ENCODE assay signal across 18 cellular contexts in genomic region chr1:222844108-222844779, GRCh38. TPM values are rescaled to one million over a fixed set of nuclear protein-coding genes. Genes with fewer than 3 reads are reported as not detected.
A peak's percentile ranks its signal among the peaks of the same experiment; 100 is the strongest.
DNase-seq lines count a peak whose midpoint lies in the region; ATAC-seq and TF ChIP-seq lines count a peak whose summit lies in the region.
"Had no signal": no experiment of that assay in that cellular context is flagged by ENCODE, and none has a peak within 500 bp of the region (broad histone marks: within the 10 kb centered on the region; RNA-seq: fewer than 3 reads in every experiment).

No MANE protein-coding gene starts in this region.

- peak overlapping the region; percentile 64; the same call in 1 of the 2 replicates for H3K9ac ChIP-seq in HUES48 (ENCODE audit: low read depth, low read length)
- no peak overlapping the region for H3K9ac ChIP-seq in endodermal cell (ENCODE audit: extremely low read depth, low read length, poor library complexity, severe bottlenecking)
- no peak overlapping the region for H3K9ac ChIP-seq in neuronal stem cell (ENCODE audit: low read depth, low read length, poor library complexity)

- no peak overlapping the region for H3K4ac ChIP-seq in neuronal stem cell (ENCODE audit: low read length)

- TF ChIP-seq CTCF in 22Rv1 (IDR thresholded peaks at IDR 0.05) (no peak), endodermal cell (conservative IDR thresholded peaks at IDR 0.05) (no peak), kidney epithelial cell (IDR thresholded peaks at IDR 0.05; ENCODE audit: insufficient read depth, low read length, poor library complexity, severe bottlenecking) (no peak), chondrocyte (IDR thresholded peaks at IDR 0.05) (no peak)

- H3K36me3 Mint-ChIP-seq in endodermal cell (ENCODE audit: low read depth) (peaks cover 6% of the 10 kb centered on the region), chondrocyte (ENCODE audit: low read depth) (peaks cover 3% of the 10 kb centered on the region)
- H3K36me3 Mint-ChIP-seq: activated CD4-positive, alpha-beta memory T cell treated with anti-CD3 and anti-CD28 coated beads for 36 hours had no signal

- H2AFZ ChIP-seq in neuronal stem cell (ENCODE audit: low read length): no peak overlapping the region

- DNase-seq in endodermal cell (no peak), kidney epithelial cell (ENCODE audit: low read depth) (peak; percentile 64), chondrocyte (ENCODE audit: low spot score) (no peak), Ammon's horn (ENCODE audit: low spot score) (no peak), neuronal stem cell (ENCODE audit: low spot score) (no peak)
- DNase-seq: activated CD4-positive, alpha-beta memory T cell treated with anti-CD3 and anti-CD28 coated beads for 36 hours; aorta; GOT3; left cardiac atrium; naive thymus-derived CD4-positive, alpha-beta T cell; NCI-H1417 treated with DMSO at 0.1 percent for 48 hours; SJCRH30; stimulated activated CD4-positive, alpha-beta T cell treated with anti-CD3 and anti-CD28 coated beads, Interleukin-4, amount 100 ng/mL, for 1 hour had no signal

- peaks cover 12% of the 10 kb centered on the region for H3K4me1 Mint-ChIP-seq in endodermal cell
- no peaks in the 10 kb centered on the region for H3K4me1 Mint-ChIP-seq in chondrocyte (ENCODE audit: low read depth)

- no peak overlapping the region for H3K14ac ChIP-seq in neuronal stem cell (ENCODE audit: low read length)

- H4K8ac ChIP-seq in neuronal stem cell (ENCODE audit: low read depth, low read length): no peak overlapping the region

- no peak overlapping the region for H4K91ac ChIP-seq in neuronal stem cell (ENCODE audit: low read depth, low read length, poor library complexity)

- no peaks in the 10 kb centered on the region for H3K79me1 ChIP-seq in neuronal stem cell (ENCODE audit: low read depth, low read length)

- H3K27me3 Mint-ChIP-seq in endodermal cell (ENCODE audit: insufficient read depth) (no peaks in the 10 kb centered on the region), chondrocyte (ENCODE audit: low read depth) (no peaks in the 10 kb centered on the region)
- H3K27me3 Mint-ChIP-seq: activated CD4-positive, alpha-beta memory T cell treated with anti-CD3 and anti-CD28 coated beads for 36 hours; naive thymus-derived CD4-positive, alpha-beta T cell had no signal

- H3K18ac ChIP-seq in neuronal stem cell (ENCODE audit: low read length): no peak overlapping the region

- no peak overlapping the region for H2BK5ac ChIP-seq in neuronal stem cell (ENCODE audit: low read length)

- 79 to 88% methylated on average over 2 to 5 of the region's 5 CpGs for WGBS in endodermal cell (ENCODE audit: insufficient coverage in 1 of 2, insufficient read length in 1 of 2), 2 experiments
- no CpG with 5 or more reads among the region's 5 CpGs for WGBS in neuronal stem cell (ENCODE audit: extremely low coverage in 2 of 2, insufficient read length in 2 of 2, insufficient replicate concordance in 1 of 2), 2 donors

- no peak overlapping the region for H3K23ac ChIP-seq in neuronal stem cell (ENCODE audit: low read depth, low read length, poor library complexity)

- H2AK5ac ChIP-seq in neuronal stem cell (ENCODE audit: low read depth, low read length): no peak overlapping the region

- H3K9me3 Mint-ChIP-seq in endodermal cell (peaks cover 6% of the 10 kb centered on the region), chondrocyte (ENCODE audit: low read depth) (peaks cover 3% of the 10 kb centered on the region)
- H3K9me3 Mint-ChIP-seq: activated CD4-positive, alpha-beta memory T cell treated with anti-CD3 and anti-CD28 coated beads for 36 hours; naive thymus-derived CD4-positive, alpha-beta T cell had no signal

- H3K4me3 ChIP-seq in HUES48 (ENCODE audit: low read depth, low read length) (peak overlapping the region; percentile 23; the same call in 1 of the 2 replicates), endodermal cell (ENCODE audit: low read length) (no peak overlapping the region), kidney epithelial cell (ENCODE audit: low read depth, low read length) (peak overlapping the region; percentile 6), neuronal stem cell (ENCODE audit: low read length in 2 of 2) (no peak overlapping the region)
- H3K4me3 ChIP-seq: gastroesophageal sphincter, K562, SJCRH30 had no signal

- no peak overlapping the region for H2BK12ac ChIP-seq in neuronal stem cell (ENCODE audit: low read length)

- H3K36me3 ChIP-seq in HUES48 (ENCODE audit: control insufficient read depth, insufficient read depth, low read length): no peaks in the 10 kb centered on the region
- no peaks in the 10 kb centered on the region for H3K36me3 ChIP-seq in endodermal cell (ENCODE audit: control insufficient read depth, insufficient read depth, low read length)
- H3K36me3 ChIP-seq in kidney epithelial cell (ENCODE audit: control insufficient read depth, insufficient read depth, low read length): no peaks in the 10 kb centered on the region
- no peaks in the 10 kb centered on the region for H3K36me3 ChIP-seq in neuronal stem cell (replicated peaks in 1 of 2; ENCODE audit: control insufficient read depth in 2 of 2, insufficient read depth in 2 of 2, low read length in 2 of 2)
- H3K36me3 ChIP-seq: gastroesophageal sphincter, SJCRH30 had no signal

- H3K9me3 ChIP-seq in HUES48 (ENCODE audit: control insufficient read depth, insufficient read depth, low read length): no peaks in the 10 kb centered on the region
- H3K9me3 ChIP-seq in endodermal cell (ENCODE audit: control insufficient read depth, low read length): peaks cover 2% of the 10 kb centered on the region
- peaks cover 0 to 5% of the 10 kb centered on the region in 2 donors for H3K9me3 ChIP-seq in neuronal stem cell (replicated peaks in 1 of 2; ENCODE audit: control insufficient read depth in 2 of 2, insufficient read depth in 1 of 2, low read depth in 1 of 2, low read length in 2 of 2)
- H3K9me3 ChIP-seq: gastroesophageal sphincter, SJCRH30 had no signal

- H3K27me3 ChIP-seq in HUES48 (ENCODE audit: control insufficient read depth, insufficient read depth, low read length): no peaks in the 10 kb centered on the region
- H3K27me3 ChIP-seq in endodermal cell (ENCODE audit: control insufficient read depth, insufficient read depth, low read length, poor library complexity, severe bottlenecking): no peaks in the 10 kb centered on the region
- no peaks in the 10 kb centered on the region for H3K27me3 ChIP-seq in kidney epithelial cell (ENCODE audit: control insufficient read depth, insufficient read depth, low read length)
- H3K27me3 ChIP-seq in neuronal stem cell (ENCODE audit: control insufficient read depth in 3 of 3, insufficient read depth in 3 of 3, low read depth in 1 of 3, low read length in 3 of 3): no peaks in the 10 kb centered on the region
- H3K27me3 ChIP-seq: gastroesophageal sphincter, SJCRH30 had no signal

- H2BK120ac ChIP-seq in neuronal stem cell (ENCODE audit: low read depth, low read length): no peak overlapping the region

- no peak for ATAC-seq in HG03196 (IDR thresholded peaks at IDR 0.05; ENCODE audit: unreplicated experiment)
- ATAC-seq: gastroesophageal sphincter; K562; naive thymus-derived CD4-positive, alpha-beta T cell had no signal

- H3K27ac Mint-ChIP-seq in endodermal cell (peak overlapping the region; percentile 78), chondrocyte (ENCODE audit: unreplicated experiment) (no peak overlapping the region)
- H3K27ac Mint-ChIP-seq: activated CD4-positive, alpha-beta memory T cell treated with anti-CD3 and anti-CD28 coated beads for 36 hours; naive thymus-derived CD4-positive, alpha-beta T cell had no signal

- H3K4me3 Mint-ChIP-seq in endodermal cell: no peak overlapping the region
- no peak overlapping the region for H3K4me3 Mint-ChIP-seq in chondrocyte (ENCODE audit: unreplicated experiment)
- H3K4me3 Mint-ChIP-seq: activated CD4-positive, alpha-beta memory T cell treated with anti-CD3 and anti-CD28 coated beads for 36 hours; naive thymus-derived CD4-positive, alpha-beta T cell had no signal

- H3K27ac ChIP-seq in 22Rv1 (peak overlapping the region; percentile 98), HUES48 (ENCODE audit: low read depth, low read length) (peak overlapping the region; percentile 86), endodermal cell (ENCODE audit: low read depth, low read length) (no peak overlapping the region), neuronal stem cell (replicated peaks; ENCODE audit: low read length) (no peak overlapping the region)
- H3K27ac ChIP-seq: gastroesophageal sphincter, SJCRH30 had no signal

- H3K4me2 ChIP-seq in neuronal stem cell (ENCODE audit: insufficient read depth, low read length, poor library complexity, severe bottlenecking): no peak overlapping the region

- H2BK15ac ChIP-seq in neuronal stem cell (ENCODE audit: low read length): no peak overlapping the region

- H3K4me1 ChIP-seq in HUES48 (ENCODE audit: control insufficient read depth, insufficient read depth, low read length) (peaks cover 22% of the 10 kb centered on the region), endodermal cell (ENCODE audit: control insufficient read depth, insufficient read depth, low read length) (no peaks in the 10 kb centered on the region), neuronal stem cell (ENCODE audit: control insufficient read depth in 2 of 2, insufficient read depth in 1 of 2, low read depth in 1 of 2, low read length in 2 of 2) (peaks cover 0 to 8% of the 10 kb centered on the region in 2 donors)

RNA-seq across cellular contexts. Expression of gene DISP1, which starts 29.4 kb away (rescaled TPM):
- 1 to 10 TPM; 6.1 to 7.5 TPM for total RNA-seq in endodermal cell
- polyA plus RNA-seq in endodermal cell (2013, experiment 1 of 2): 12.1 TPM
- polyA plus RNA-seq in endodermal cell (2013, experiment 2 of 2): 11.1 TPM
- total RNA-seq in kidney epithelial cell: 4.7 and 7.1 TPM in 2 replicates
- 4.7 to 5.9 TPM (median 5.6 TPM) in 3 replicates for total RNA-seq in chondrocyte
- 5.9 TPM for polyA plus RNA-seq in neuronal stem cell (2013, experiment 1 of 2)
- 6.2 TPM for polyA plus RNA-seq in neuronal stem cell (2013, experiment 2 of 2)

Comparison
In these comparisons a context has a peak if more than half of its experiments do, and no peak if none do; other contexts are left out.
1. H3K27ac ChIP-seq: peak in 22Rv1 (single experiment) and HUES48 (single experiment); none in endodermal cell (single experiment) and neuronal stem cell (single experiment).
2. H3K4me3 ChIP-seq: peak in HUES48 (single experiment) and kidney epithelial cell (single experiment); none in endodermal cell (single experiment) and neuronal stem cell (0 of 2).